In the genomic region with DNA sequence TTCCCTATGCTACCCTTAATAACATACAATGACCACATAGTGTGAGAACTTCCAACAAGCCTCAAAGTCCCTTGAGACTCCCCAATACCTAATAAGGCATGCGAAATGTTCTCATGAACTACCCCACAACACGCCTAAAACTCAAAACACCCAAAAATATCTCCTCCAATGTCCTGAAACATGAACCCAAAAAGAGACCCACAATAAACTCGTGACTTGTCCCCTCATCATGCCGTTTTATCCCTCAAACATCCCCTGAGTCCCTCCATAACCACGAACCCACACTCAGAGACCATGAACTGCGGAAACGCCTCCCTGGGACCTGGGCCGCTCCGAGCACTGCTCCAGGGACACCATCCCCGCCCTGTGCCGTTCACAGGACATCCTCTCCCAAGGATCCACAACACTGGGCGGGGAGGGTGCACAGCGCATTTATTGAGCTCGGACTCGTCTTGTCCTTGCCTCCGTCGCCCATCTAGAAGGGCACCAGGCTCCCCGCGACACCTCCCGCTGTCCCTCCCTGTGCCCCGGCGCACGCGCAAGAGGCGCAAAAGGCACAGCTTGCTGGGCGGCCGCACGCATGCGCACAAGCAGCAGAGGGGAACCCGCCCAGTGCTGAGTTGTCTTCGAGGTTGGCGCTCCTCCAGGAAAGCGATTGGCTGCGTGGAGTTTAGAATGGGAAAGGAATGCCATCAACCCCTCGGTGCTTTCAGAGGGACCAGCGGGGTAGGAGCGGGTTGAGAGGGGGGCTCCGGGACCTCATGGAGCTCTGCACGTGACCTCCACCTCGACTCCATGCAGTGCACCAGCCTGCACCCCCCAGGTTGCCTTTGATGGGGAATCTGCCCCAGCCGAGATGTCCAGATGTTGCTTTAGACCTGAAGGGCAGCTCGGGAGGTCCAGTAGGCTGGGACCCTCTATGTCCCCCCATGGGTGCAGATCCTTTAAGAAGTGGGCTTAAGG, we compare ENCODE assay signal across 9 cellular contexts. TPM values are rescaled to one million over a fixed set of nuclear protein-coding genes. Genes with fewer than 3 reads are reported as not detected.
DNase-seq lines count a peak whose midpoint lies in the region; ATAC-seq and TF ChIP-seq lines count a peak whose summit lies in the region.
"Had no signal": no experiment of that assay in that cellular context is flagged by ENCODE, and none has a peak within 500 bp of the region (broad histone marks: within the 10 kb centered on the region; RNA-seq: fewer than 3 reads in every experiment).

No MANE protein-coding gene starts in this region.

- no peak for TF ChIP-seq CTCF in HCT116 (IDR thresholded peaks at IDR 0.05 in 2 of 3, conservative IDR thresholded peaks at IDR 0.05 in 1 of 3; ENCODE audit: borderline replicate concordance in 1 of 3, insufficient read depth in 1 of 3, low read depth in 2 of 3, low read length in 2 of 3)
- no peak for TF ChIP-seq CTCF in colonic mucosa (IDR thresholded peaks at IDR 0.05)
- TF ChIP-seq CTCF in lower leg skin (IDR thresholded peaks at IDR 0.05) = no peak

- no peaks in the 10 kb centered on the region for H3K36me3 ChIP-seq in HCT116 (ENCODE audit: control insufficient read depth in 1 of 2, insufficient read depth in 2 of 2, low read length in 2 of 2)
- H3K36me3 ChIP-seq in colonic mucosa = no peaks in the 10 kb centered on the region

- no peaks in the 10 kb centered on the region for H3K9me3 Mint-ChIP-seq in activated CD4-positive, alpha-beta T cell treated with anti-CD3 and anti-CD28 coated beads, Interleukin-2, amount 10 ng/mL, durations not matched to agents 24 days and 14 days

- DNase-seq in DMS79 (lab: John Stamatoyannopoulos, UW) (peak; percentile 82), HCT116 (ENCODE audit: low read depth, low spot score) (peak; percentile 70), NCI-H226 (peak; percentile 82), colonic mucosa (peak; percentile 97), lower leg skin (ENCODE audit: low spot score in 2 of 2) (peak; percentile 93 to 99)
- DNase-seq in activated CD4-positive, alpha-beta T cell treated with anti-CD3 and anti-CD28 coated beads, Interleukin-2, amount 10 ng/mL, durations not matched to agents 24 days and 14 days = peak; percentile 96
- DNase-seq in stimulated activated CD4-positive, alpha-beta T cell treated with anti-CD3 and anti-CD28 coated beads, TNF-alpha, amount 100 ng/mL, for 1 hour (ENCODE audit: low read depth in 3 of 3, low spot score in 1 of 3) = peak; percentile 72 to 79 (median 74)

- peaks cover 11% of the 10 kb centered on the region for H3K4me1 Mint-ChIP-seq in activated CD4-positive, alpha-beta T cell treated with anti-CD3 and anti-CD28 coated beads, Interleukin-2, amount 10 ng/mL, durations not matched to agents 24 days and 14 days

- TF ChIP-seq RAD21 in HCT116 (IDR thresholded peaks at IDR 0.05; ENCODE audit: low read depth) = no peak

- H3K4me3 Mint-ChIP-seq in activated CD4-positive, alpha-beta T cell treated with anti-CD3 and anti-CD28 coated beads, Interleukin-2, amount 10 ng/mL, durations not matched to agents 24 days and 14 days = peak overlapping the region; percentile 78

- intact Hi-C loops in HCT116 (cut with micrococcal nuclease) (no loop called here), colonic mucosa (cut with DNase I) (no loop called here), lower leg skin (cut with DNase I; ENCODE audit: low total_unique reads) (no loop called here)
- intact Hi-C loops in activated CD4-positive, alpha-beta T cell treated with anti-CD3 and anti-CD28 coated beads, Interleukin-2, amount 10 ng/mL, durations not matched to agents 24 days and 14 days (cut with micrococcal nuclease) = loop anchor here (5.0 kb wide), 1 partner anchor 57 kb away; no protein-coding TSS in a partner anchor

- POLR2A ChIA-PET in HCT116 (lab: Charles Lee) = interaction anchor here (0.8 to 1.1 kb wide), 3 partner anchors 8 to 17 kb away, joined by 3 read pairs; no protein-coding TSS in a partner anchor

- no peaks in the 10 kb centered on the region for H3K9me2 ChIP-seq in HCT116 (ENCODE audit: insufficient read depth)

- H4K20me1 ChIP-seq in HCT116 (ENCODE audit: insufficient read depth) = no peaks in the 10 kb centered on the region

- H3K36me3 Mint-ChIP-seq in activated CD4-positive, alpha-beta T cell treated with anti-CD3 and anti-CD28 coated beads, Interleukin-2, amount 10 ng/mL, durations not matched to agents 24 days and 14 days (ENCODE audit: low read depth) = no peaks in the 10 kb centered on the region

- H3K4me3 ChIP-seq in HCT116 (replicated peaks in 1 of 2; ENCODE audit: low read depth in 1 of 2, low read length in 2 of 2) (peak overlapping the region; percentile 41 to 54), colonic mucosa (peak overlapping the region; percentile 14), lower leg skin (ENCODE audit: low read depth, poor library complexity, severe bottlenecking) (no peak overlapping the region)

- BruUV-seq in HCT116 (replicated peaks; lab: Mats Ljungman, UMichigan) = TSS peak; percentile 69

- RAD21 ChIA-PET in HCT116 (lab: Charles Lee; ENCODE audit: low non-redundant PET in 1 of 2, low total read pairs in 2 of 2, uncharacterized antibody in 2 of 2, unreplicated experiment in 2 of 2) = no interaction called here

- H3K27me3 ChIP-seq in HCT116 (ENCODE audit: insufficient read depth, low read length) = no peaks in the 10 kb centered on the region
- no peaks in the 10 kb centered on the region for H3K27me3 ChIP-seq in colonic mucosa

- peaks cover 5% of the 10 kb centered on the region for H3K27me3 Mint-ChIP-seq in activated CD4-positive, alpha-beta T cell treated with anti-CD3 and anti-CD28 coated beads, Interleukin-2, amount 10 ng/mL, durations not matched to agents 24 days and 14 days

- no peaks in the 10 kb centered on the region for H3K9me3 ChIP-seq in HCT116 (ENCODE audit: control insufficient read depth in 1 of 2, insufficient read depth in 1 of 2, low read depth in 1 of 2, low read length in 2 of 2)
- H3K9me3 ChIP-seq in colonic mucosa = no peaks in the 10 kb centered on the region

- WGBS in lower leg skin, 2 donors = 4 to 5% methylated on average over 27 to 38 of the region's 42 CpGs

- CTCF ChIA-PET in HCT116 (lab: Charles Lee) = interaction anchor here (0.9 to 1.9 kb wide), 5 partner anchors 9 to 80 kb away, joined by 3 to 12 read pairs (median 10); a partner anchor contains a TSS

- ATAC-seq in HCT116 = peak; percentile 96
- ATAC-seq in HG02970 (IDR thresholded peaks at IDR 0.05; ENCODE audit: low FRiP score, unreplicated experiment) = no peak

- peaks cover 21 to 47% of the 10 kb centered on the region in 2 experiments for H3K4me1 ChIP-seq in HCT116 (ENCODE audit: control insufficient read depth in 1 of 2, insufficient read depth in 2 of 2, low read length in 2 of 2)
- peaks cover 34% of the 10 kb centered on the region for H3K4me1 ChIP-seq in colonic mucosa

- H3K27ac ChIP-seq in HCT116 (ENCODE audit: low read depth, low read length) (peak overlapping the region; percentile 30; the same call in 1 of the 2 replicates), colonic mucosa (peak overlapping the region; percentile 92)

- TF ChIP-seq POLR2A in HCT116 (IDR thresholded peaks at IDR 0.05; ENCODE audit: borderline replicate concordance, extremely low read depth, insufficient read depth, insufficient read length) = peak; percentile 57
- peak in 1 of 2 donors; percentile 19 for TF ChIP-seq POLR2A in lower leg skin (IDR thresholded peaks at IDR 0.05)

- no peak overlapping the region for H2AFZ ChIP-seq in HCT116 (ENCODE audit: low read depth, low read length, poor library complexity, severe bottlenecking)

- H3K79me2 ChIP-seq in HCT116 (ENCODE audit: insufficient read depth, low read length) = no peaks in the 10 kb centered on the region

- peak overlapping the region; percentile 87 for H3K4me2 ChIP-seq in HCT116 (ENCODE audit: low read length)

- peak overlapping the region; percentile 83 for H3K27ac Mint-ChIP-seq in activated CD4-positive, alpha-beta T cell treated with anti-CD3 and anti-CD28 coated beads, Interleukin-2, amount 10 ng/mL, durations not matched to agents 24 days and 14 days

- H3K9ac ChIP-seq in HCT116 (ENCODE audit: low read length) = peak overlapping the region; percentile 46
- H3K9ac ChIP-seq in colonic mucosa (ENCODE audit: low read depth in 2 of 2, low read length in 2 of 2) = peak overlapping the region; percentile 74 to 84

TF ChIP-seq in HCT116, 20 proteins besides CTCF, POLR2A, EP300 and RAD21:
- TF ChIP-seq SRF (IDR thresholded peaks at IDR 0.05; ENCODE audit: low read depth) (no peak), POLR2AphosphoS5 (IDR thresholded peaks at IDR 0.05; ENCODE audit: low read depth, low read length) (peak; percentile 80)
- TF ChIP-seq, protein P1, sequence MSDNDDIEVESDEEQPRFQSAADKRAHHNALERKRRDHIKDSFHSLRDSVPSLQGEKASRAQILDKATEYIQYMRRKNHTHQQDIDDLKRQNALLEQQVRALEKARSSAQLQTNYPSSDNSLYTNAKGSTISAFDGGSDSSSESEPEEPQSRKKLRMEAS (IDR thresholded peaks at IDR 0.05) = peak; percentile 45; the same call in 1 of the 2 replicates

RNA-seq across cellular contexts. Expression of a gene that starts 8.8 kb away (rescaled TPM):
- 17.4 TPM for total RNA-seq in HCT116 (2021; ENCODE audit: unreplicated experiment)
- polyA plus RNA-seq in HCT116 (2012) = 28.6 and 32.2 TPM in 2 replicates
- total RNA-seq in activated CD4-positive, alpha-beta T cell treated with anti-CD3 and anti-CD28 coated beads, Interleukin-2, amount 10 ng/mL, durations not matched to agents 24 days and 14 days = not detected in 2 replicates
- total RNA-seq in colonic mucosa = 1,000 to 10,000 TPM; 1,386 to 2,836 TPM
- total RNA-seq in lower leg skin = 100 to 1,000 TPM; 391 to 630 (median 546) TPM
- polyA plus RNA-seq: neural cell had no signal

RNA-seq across cellular contexts. Expression of a gene that starts 10.5 kb away (rescaled TPM):
- total RNA-seq in HCT116 (2021; ENCODE audit: unreplicated experiment) = 0.32 TPM
- polyA plus RNA-seq in HCT116 (2012) = 0.94 and 1.4 TPM in 2 replicates
- total RNA-seq in activated CD4-positive, alpha-beta T cell treated with anti-CD3 and anti-CD28 coated beads, Interleukin-2, amount 10 ng/mL, durations not matched to agents 24 days and 14 days = 0.07 and 0.16 TPM in 2 replicates
- 10 to 100 TPM in 1 of 2 donors, 1 to 10 TPM in 1; 5.8 to 10.2 TPM for total RNA-seq in colonic mucosa
- 10 to 100 TPM in 1 of 4 donors, 1 to 10 TPM in 3; 4.3 to 19.4 (median 8.9) TPM for total RNA-seq in lower leg skin

RNA-seq across cellular contexts. Expression of a gene that starts 14.2 kb away (rescaled TPM):
- total RNA-seq in HCT116 (2021; ENCODE audit: unreplicated experiment) (7.8 TPM), colonic mucosa (10 to 100 TPM in 1 of 2 donors, 1 to 10 TPM in 1; 8.8 to 15.1 TPM), lower leg skin (10 to 100 TPM in 1 of 4 donors, 1 to 10 TPM in 2, not detected in 1; 5.5 to 20.9 (median 6.5) TPM)
- 8.7 and 12.0 TPM in 2 replicates for polyA plus RNA-seq in HCT116 (2012)
- 0.79 TPM in 1 of 2 replicates, not detected in the other for total RNA-seq in activated CD4-positive, alpha-beta T cell treated with anti-CD3 and anti-CD28 coated beads, Interleukin-2, amount 10 ng/mL, durations not matched to agents 24 days and 14 days
- polyA plus RNA-seq: neural cell had no signal

RNA-seq across cellular contexts. Expression of a gene that starts 18.7 kb away (rescaled TPM):
- total RNA-seq in HCT116 (2021; ENCODE audit: unreplicated experiment) (0.71 TPM), colonic mucosa (under 1 TPM; 0.47 to 0.61 TPM), lower leg skin (1 to 10 TPM in 1 of 4 donors, not detected in 3; 1.3 TPM)
- 0.46 and 0.52 TPM in 2 replicates for polyA plus RNA-seq in HCT116 (2012)
- 0.23 TPM in 1 of 2 replicates, not detected in the other for total RNA-seq in activated CD4-positive, alpha-beta T cell treated with anti-CD3 and anti-CD28 coated beads, Interleukin-2, amount 10 ng/mL, durations not matched to agents 24 days and 14 days

RNA-seq across cellular contexts. Expression of a gene that starts 30.2 kb away (rescaled TPM):
- total RNA-seq in HCT116 (2021; ENCODE audit: unreplicated experiment) (123 TPM), colonic mucosa (10 to 100 TPM; 20.3 to 23.6 TPM), lower leg skin (10 to 100 TPM; 41.4 to 59.8 (median 57.7) TPM)
- polyA plus RNA-seq in HCT116 (2012) = 416 TPM in 2 replicates
- total RNA-seq in activated CD4-positive, alpha-beta T cell treated with anti-CD3 and anti-CD28 coated beads, Interleukin-2, amount 10 ng/mL, durations not matched to agents 24 days and 14 days = 273 and 286 TPM in 2 replicates
- polyA plus RNA-seq: neural cell had no signal

Comparison
In these comparisons a context has a peak if more than half of its experiments do, and no peak if none do; other contexts are left out.
1. RNA of a gene that starts 8.8 kb away (total RNA-seq): 1,386 to 2,836 TPM in colonic mucosa and 391 to 630 TPM in lower leg skin; 17.4 TPM in HCT116 (single experiment) and not detected in activated CD4-positive, alpha-beta T cell treated with anti-CD3 and anti-CD28 coated beads, Interleukin-2, amount 10 ng/mL, durations not matched to agents 24 days and 14 days; every median in the first group is over 10 times any median in the second.
2. Peak in every context shown above with its lines, with median percentiles within 50 percentile points of each other: DNase-seq.